13 cellular contexts compared by ENCODE assay signal in the genomic region with DNA sequence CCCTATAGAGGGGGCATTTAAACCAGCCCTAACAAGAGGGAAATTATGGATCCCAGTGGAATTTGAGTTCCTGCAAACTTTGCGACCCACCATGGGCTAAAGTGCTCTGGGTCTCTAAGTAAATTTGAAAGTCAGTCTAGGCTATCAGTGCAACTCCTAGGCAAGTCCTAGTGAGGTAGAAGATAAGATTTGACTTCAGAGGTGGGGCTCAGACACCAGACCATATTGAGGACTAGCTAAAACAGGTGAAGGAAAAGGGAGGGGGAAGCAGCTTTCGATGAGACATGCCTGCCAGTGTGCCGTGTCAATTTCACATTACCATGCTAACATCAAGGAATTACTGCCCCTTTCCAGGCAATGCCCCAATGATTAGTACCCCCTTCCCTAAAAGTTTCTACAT. TPM values are rescaled to one million over a fixed set of nuclear protein-coding genes. Genes with fewer than 3 reads are reported as not detected.
DNase-seq lines count a peak whose midpoint lies in the region; ATAC-seq and TF ChIP-seq lines count a peak whose summit lies in the region.
"Had no signal": no experiment of that assay in that cellular context is flagged by ENCODE, and none has a peak within 500 bp of the region (broad histone marks: within the 10 kb centered on the region; RNA-seq: fewer than 3 reads in every experiment).

No MANE protein-coding gene starts in this region.

- H3K4me3 ChIP-seq in OCI-LY3 (ENCODE audit: low read length) = peak overlapping the region; percentile 77

- no peaks in the 10 kb centered on the region for H3K9me3 Mint-ChIP-seq in activated CD4-positive, alpha-beta T cell treated with anti-CD3 and anti-CD28 coated beads, Interleukin-2, amount 10 ng/mL, durations not matched to agents 7 days and 5 days
- no peaks in the 10 kb centered on the region for H3K9me3 Mint-ChIP-seq in central memory CD8-positive, alpha-beta T cell

- H2AFZ ChIP-seq in OCI-LY3 (ENCODE audit: low read depth, low read length) = peak overlapping the region; percentile 80

- H3K36me3 Mint-ChIP-seq in activated CD4-positive, alpha-beta T cell treated with anti-CD3 and anti-CD28 coated beads, Interleukin-2, amount 10 ng/mL, durations not matched to agents 7 days and 5 days (ENCODE audit: low read depth) = no peaks in the 10 kb centered on the region
- H3K36me3 Mint-ChIP-seq in central memory CD8-positive, alpha-beta T cell (ENCODE audit: insufficient read depth) = peaks cover 4% of the 10 kb centered on the region

- no peak for ATAC-seq in central memory CD8-positive, alpha-beta T cell (replicated peaks; ENCODE audit: extremely low read depth, poor library complexity, severe bottlenecking)
- no peak for ATAC-seq in HG02981 (IDR thresholded peaks at IDR 0.05; ENCODE audit: unreplicated experiment)

- H3K27ac Mint-ChIP-seq in activated CD4-positive, alpha-beta T cell treated with anti-CD3 and anti-CD28 coated beads, Interleukin-2, amount 10 ng/mL, durations not matched to agents 7 days and 5 days = peak overlapping the region; percentile 97
- peak overlapping the region; percentile 96 for H3K27ac Mint-ChIP-seq in central memory CD8-positive, alpha-beta T cell (ENCODE audit: low read depth)
- H3K27ac Mint-ChIP-seq: H9 had no signal

- intact Hi-C loops in posterior vena cava (cut with DNase I) = no loop called here

- H3K9ac ChIP-seq in OCI-LY3 (ENCODE audit: low read length) = peak overlapping the region; percentile 46; the same call in 1 of the 2 replicates

- peaks cover 9% of the 10 kb centered on the region for H3K4me1 ChIP-seq in OCI-LY3 (ENCODE audit: low read length)
- H3K4me1 ChIP-seq: foreskin keratinocyte had no signal

- H3K27me3 Mint-ChIP-seq in activated CD4-positive, alpha-beta T cell treated with anti-CD3 and anti-CD28 coated beads, Interleukin-2, amount 10 ng/mL, durations not matched to agents 7 days and 5 days = no peaks in the 10 kb centered on the region
- H3K27me3 Mint-ChIP-seq in central memory CD8-positive, alpha-beta T cell = no peaks in the 10 kb centered on the region

- H3K9me3 ChIP-seq in OCI-LY3 (ENCODE audit: insufficient read depth, low read length) = no peaks in the 10 kb centered on the region

- peak overlapping the region; percentile 76 for H3K4me3 Mint-ChIP-seq in activated CD4-positive, alpha-beta T cell treated with anti-CD3 and anti-CD28 coated beads, Interleukin-2, amount 10 ng/mL, durations not matched to agents 7 days and 5 days
- peak overlapping the region; percentile 86 for H3K4me3 Mint-ChIP-seq in central memory CD8-positive, alpha-beta T cell

- no peak for DNase-seq in activated CD4-positive, alpha-beta T cell treated with anti-CD3 and anti-CD28 coated beads, Interleukin-2, amount 10 ng/mL, durations not matched to agents 7 days and 5 days
- DNase-seq in activated CD4-positive, alpha-beta T cell treated with anti-CD3 and anti-CD28 coated beads, Interleukin-2, amount 50 U/mL, for 4 hours = no peak
- no peak for DNase-seq in central memory CD8-positive, alpha-beta T cell (ENCODE audit: low spot score in 2 of 2)
- DNase-seq in posterior vena cava (ENCODE audit: low spot score) (peak; percentile 7), SIG-M5 treated with dmso at 0.1 percent for 504 hours (lab: John Stamatoyannopoulos, UW; ENCODE audit: unreplicated experiment) (no peak), NCI-H2196 (lab: John Stamatoyannopoulos, UW; ENCODE audit: unreplicated experiment) (no peak)
- DNase-seq: activated CD4-positive, alpha-beta T cell treated with anti-CD3 and anti-CD28 coated beads for 4 hours; amniotic stem cell; DMS79 treated with DMSO at 0.1 percent for 48 hours; H9 had no signal

- H3K27ac ChIP-seq in OCI-LY3 (ENCODE audit: low read length) = peak overlapping the region; percentile 43; the same call in 1 of the 2 replicates
- H3K27ac ChIP-seq: foreskin keratinocyte had no signal

- H3K4me1 Mint-ChIP-seq in activated CD4-positive, alpha-beta T cell treated with anti-CD3 and anti-CD28 coated beads, Interleukin-2, amount 10 ng/mL, durations not matched to agents 7 days and 5 days = peaks cover 29% of the 10 kb centered on the region
- peaks cover 16% of the 10 kb centered on the region for H3K4me1 Mint-ChIP-seq in central memory CD8-positive, alpha-beta T cell

- no peak for TF ChIP-seq CTCF in OCI-LY3 (IDR thresholded peaks at IDR 0.05; ENCODE audit: low read depth, low read length)

- H3K4me2 ChIP-seq in OCI-LY3 (ENCODE audit: low read length) = peak overlapping the region; percentile 91

- H3K36me3 ChIP-seq in OCI-LY3 (replicated peaks; ENCODE audit: low read depth, low read length) = no peaks in the 10 kb centered on the region

- H3K79me2 ChIP-seq in OCI-LY3 (ENCODE audit: low read length) = no peaks in the 10 kb centered on the region

- POLR2A ChIA-PET in activated CD4-positive, alpha-beta T cell treated with anti-CD3 and anti-CD28 coated beads, Interleukin-2, amount 10 ng/mL, durations not matched to agents 7 days and 5 days (lab: Charles Lee) = no interaction called here

- no peaks in the 10 kb centered on the region for H3K27me3 ChIP-seq in OCI-LY3 (ENCODE audit: low read depth, low read length)
- H3K27me3 ChIP-seq: foreskin keratinocyte had no signal

- CTCF ChIA-PET in activated CD4-positive, alpha-beta T cell treated with anti-CD3 and anti-CD28 coated beads, Interleukin-2, amount 10 ng/mL, durations not matched to agents 7 days and 5 days (lab: Charles Lee) = interaction anchor here (0.6 to 1.4 kb wide), 3 partner anchors 42 to 306 kb away, joined by 3 to 4 read pairs (median 3); no protein-coding TSS in a partner anchor

- no peaks in the 10 kb centered on the region for H4K20me1 ChIP-seq in OCI-LY3 (ENCODE audit: insufficient read depth, low read length)

RNA-seq across cellular contexts. Expression of a gene that starts 38.4 kb away (rescaled TPM):
- 10 to 100 TPM; 32.1 to 36.3 TPM for total RNA-seq in activated CD4-positive, alpha-beta T cell treated with anti-CD3 and anti-CD28 coated beads, Interleukin-2, amount 10 ng/mL, durations not matched to agents 7 days and 5 days
- total RNA-seq in posterior vena cava = 10 to 100 TPM; 29.2 to 31.6 TPM

RNA-seq across cellular contexts. Expression of a gene that starts 51.5 kb away (rescaled TPM):
- 10 to 100 TPM; 61.8 to 65.6 TPM for total RNA-seq in activated CD4-positive, alpha-beta T cell treated with anti-CD3 and anti-CD28 coated beads, Interleukin-2, amount 10 ng/mL, durations not matched to agents 7 days and 5 days
- 10 to 100 TPM; 29.8 to 31.2 TPM for total RNA-seq in posterior vena cava

RNA-seq across cellular contexts. Expression of a gene that starts 51.6 kb away (rescaled TPM):
- total RNA-seq in activated CD4-positive, alpha-beta T cell treated with anti-CD3 and anti-CD28 coated beads, Interleukin-2, amount 10 ng/mL, durations not matched to agents 7 days and 5 days = 1,000 to 10,000 TPM; 1,480 to 2,023 TPM
- 100 to 1,000 TPM; 798 to 911 TPM for total RNA-seq in posterior vena cava
